Comparison of ENCODE assay signal across 1 cellular context in the genomic region with DNA sequence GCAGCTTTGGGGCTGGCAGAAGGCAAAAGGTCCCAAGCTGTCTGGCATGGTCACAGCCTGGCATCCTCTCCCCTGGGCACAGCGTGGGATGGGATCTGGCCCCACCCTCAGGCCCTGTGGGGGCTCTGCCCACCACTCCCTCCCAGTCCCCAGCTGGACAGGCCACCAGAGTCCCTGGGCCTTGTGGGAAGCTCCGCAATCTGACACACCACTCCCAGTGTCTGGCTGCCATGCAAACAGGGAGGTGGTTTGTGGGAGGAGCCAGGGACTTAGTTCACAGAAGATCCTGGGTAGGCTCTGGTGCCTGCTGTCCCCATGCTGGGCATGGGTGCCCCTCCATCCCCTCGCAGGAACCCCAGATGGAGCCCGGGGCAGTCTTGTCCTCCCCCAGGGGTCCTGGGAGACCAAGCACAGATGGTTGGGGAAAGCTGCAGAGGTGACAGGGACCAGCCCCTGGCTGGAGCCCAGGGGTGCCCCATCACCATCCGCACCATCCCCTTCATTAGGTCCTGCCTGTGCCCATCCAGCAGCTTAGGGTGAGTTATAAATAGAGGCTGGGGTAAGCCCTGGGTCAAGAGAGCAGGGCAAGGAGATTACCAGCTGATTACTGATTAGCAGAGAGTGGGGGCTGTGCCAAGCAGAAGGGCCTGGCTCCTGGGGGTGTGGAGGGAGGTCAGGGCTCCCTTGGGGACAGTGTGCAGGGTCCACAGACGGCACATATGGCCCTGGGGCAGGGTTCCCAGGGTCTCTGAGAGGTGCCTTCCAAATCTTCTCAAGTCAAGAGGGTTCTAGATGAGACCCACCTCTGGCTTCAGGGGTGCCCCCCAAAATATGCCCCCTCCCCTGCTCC.
TF ChIP-seq lines count a peak whose summit lies in the region.

No MANE protein-coding gene starts in this region.

TF ChIP-seq in SK-N-SH, 30 proteins besides CTCF, POLR2A, EP300 and RAD21 (continued from another document):
- TF ChIP-seq, protein P1, sequence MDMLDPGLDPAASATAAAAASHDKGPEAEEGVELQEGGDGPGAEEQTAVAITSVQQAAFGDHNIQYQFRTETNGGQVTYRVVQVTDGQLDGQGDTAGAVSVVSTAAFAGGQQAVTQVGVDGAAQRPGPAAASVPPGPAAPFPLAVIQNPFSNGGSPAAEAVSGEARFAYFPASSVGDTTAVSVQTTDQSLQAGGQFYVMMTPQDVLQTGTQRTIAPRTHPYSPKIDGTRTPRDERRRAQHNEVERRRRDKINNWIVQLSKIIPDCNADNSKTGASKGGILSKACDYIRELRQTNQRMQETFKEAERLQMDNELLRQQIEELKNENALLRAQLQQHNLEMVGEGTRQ (IDR thresholded peaks at IDR 0.05; ENCODE audit: borderline replicate concordance, low read depth, low read length), result no peak
- TF ChIP-seq TEAD4 (IDR thresholded peaks at IDR 0.05; ENCODE audit: borderline replicate concordance, insufficient read depth) (no peak), FOXJ3 (CRISPR knock-in tag; IDR thresholded peaks at IDR 0.05) (no peak), NRF1 (IDR thresholded peaks at IDR 0.05; ENCODE audit: low read depth, low read length) (no peak), YY1 (IDR thresholded peaks at IDR 0.05; ENCODE audit: low read depth) (no peak), MXI1 (IDR thresholded peaks at IDR 0.05; ENCODE audit: low read depth, low read length) (0 out of 2 replicates have a peak, but pooled peaks have one; percentile 27), RXRA (IDR thresholded peaks at IDR 0.05; ENCODE audit: borderline replicate concordance, low read depth) (no peak)
- TF ChIP-seq, protein P2, sequence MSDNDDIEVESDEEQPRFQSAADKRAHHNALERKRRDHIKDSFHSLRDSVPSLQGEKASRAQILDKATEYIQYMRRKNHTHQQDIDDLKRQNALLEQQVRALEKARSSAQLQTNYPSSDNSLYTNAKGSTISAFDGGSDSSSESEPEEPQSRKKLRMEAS (IDR thresholded peaks at IDR 0.05; ENCODE audit: low read depth), result no peak
TF ChIP-seq in SK-N-SH: peak in this region for 3.
